In the genomic region with DNA sequence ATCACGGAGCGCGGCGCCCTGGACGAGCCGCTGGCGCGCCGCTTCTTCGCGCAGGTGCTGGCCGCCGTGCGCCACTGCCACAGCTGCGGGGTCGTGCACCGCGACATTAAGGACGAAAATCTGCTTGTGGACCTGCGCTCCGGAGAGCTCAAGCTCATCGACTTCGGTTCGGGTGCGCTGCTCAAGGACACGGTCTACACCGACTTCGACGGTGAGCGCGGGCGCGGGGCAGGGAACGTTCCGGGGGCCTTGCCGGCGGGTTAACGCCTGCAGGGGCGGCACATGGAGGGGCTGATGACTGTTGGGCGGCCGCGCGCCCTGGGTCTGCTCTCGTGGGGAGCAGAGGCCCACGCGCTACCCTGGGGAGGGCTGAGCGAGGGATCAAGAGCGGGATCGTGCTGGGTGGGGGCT, we compare ENCODE assay signal across 8 cellular contexts. TPM values are rescaled to one million over a fixed set of nuclear protein-coding genes. Genes with fewer than 3 reads are reported as not detected.
DNase-seq lines count a peak whose midpoint lies in the region; TF ChIP-seq lines count a peak whose summit lies in the region.

No MANE protein-coding gene starts in this region.

- peaks cover 31% of the 10 kb centered on the region for H3K4me1 ChIP-seq in Loucy (ENCODE audit: insufficient read depth, low read length, poor library complexity, severe bottlenecking)
- peaks cover 23% of the 10 kb centered on the region for H3K4me1 ChIP-seq in colonic mucosa
- peaks cover 16 to 41% of the 10 kb centered on the region in 2 donors for H3K4me1 ChIP-seq in muscle layer of duodenum (ENCODE audit: control insufficient read depth in 1 of 2, insufficient read depth in 2 of 2, low read length in 2 of 2)

- no peaks in the 10 kb centered on the region for H3K9me2 ChIP-seq in Loucy (replicated peaks; ENCODE audit: low read depth, low read length)

- H3K4me3 ChIP-seq in AG09309 (ENCODE audit: control insufficient read depth, low read depth, low read length) (peak overlapping the region; percentile 75), Loucy (ENCODE audit: low read length, poor library complexity, severe bottlenecking) (peak overlapping the region; percentile 93), colonic mucosa (peak overlapping the region; percentile 99), muscle layer of duodenum (ENCODE audit: low read depth in 1 of 2, low read length in 2 of 2) (peak overlapping the region; percentile 72 to 73)

- H2AFZ ChIP-seq in Loucy (ENCODE audit: low read length) = no peak overlapping the region

- H3K9me3 ChIP-seq in Loucy (ENCODE audit: insufficient read depth, low read depth, low read length) (no peaks in the 10 kb centered on the region), colonic mucosa (no peaks in the 10 kb centered on the region), muscle layer of duodenum (ENCODE audit: control insufficient read depth in 1 of 2, low read length in 2 of 2) (no peaks in the 10 kb centered on the region)

- peaks cover 16% of the 10 kb centered on the region; the same call in 1 of the 2 replicates for H3K36me3 ChIP-seq in Loucy (ENCODE audit: insufficient read depth, low read length)
- H3K36me3 ChIP-seq in colonic mucosa = peaks cover 14% of the 10 kb centered on the region
- peaks cover 11 to 19% of the 10 kb centered on the region in 2 donors for H3K36me3 ChIP-seq in muscle layer of duodenum (ENCODE audit: control insufficient read depth in 1 of 2, insufficient read depth in 2 of 2, low read length in 2 of 2)

- no peaks in the 10 kb centered on the region for H3F3A ChIP-seq in Loucy (ENCODE audit: low read depth)

- TF ChIP-seq CTCF in AG09309 (IDR thresholded peaks at IDR 0.05; ENCODE audit: control insufficient read depth, insufficient read depth, low read depth, low read length, missing control alignments) (no peak), Loucy (conservative IDR thresholded peaks at IDR 0.05; ENCODE audit: low read length) (no peak), colonic mucosa (IDR thresholded peaks at IDR 0.05) (no peak)

- no peaks in the 10 kb centered on the region for H3K27me3 ChIP-seq in Loucy (ENCODE audit: insufficient read depth, low read length, poor library complexity, severe bottlenecking)
- H3K27me3 ChIP-seq in colonic mucosa = no peaks in the 10 kb centered on the region
- no peaks in the 10 kb centered on the region for H3K27me3 ChIP-seq in muscle layer of duodenum (ENCODE audit: low read depth, low read length)

- H3K27ac ChIP-seq in colonic mucosa = peak overlapping the region; percentile 96
- peak overlapping the region; percentile 45 for H3K27ac ChIP-seq in muscle layer of duodenum (ENCODE audit: low read length)

- H3K4me2 ChIP-seq in Loucy (ENCODE audit: low read depth, low read length, poor library complexity, severe bottlenecking) = peak overlapping the region; percentile 83

- H3K9ac ChIP-seq in Loucy (ENCODE audit: low read depth, low read length, poor library complexity, severe bottlenecking) = peak overlapping the region; percentile 89
- peak overlapping the region; percentile 92 to 96 for H3K9ac ChIP-seq in colonic mucosa (ENCODE audit: low read depth in 2 of 2, low read length in 2 of 2)

- H3K79me2 ChIP-seq in Loucy (ENCODE audit: insufficient read depth, low read length) = peaks cover 60% of the 10 kb centered on the region

- no peak for DNase-seq in AG09309 (ENCODE audit: low read depth)
- peak; percentile 38 for DNase-seq in colonic mucosa
- DNase-seq in HCEC 1CT = no peak
- DNase-seq in inferior parietal cortex (ENCODE audit: extremely low spot score) = no peak
- no peak for DNase-seq in NCI-H510A (lab: John Stamatoyannopoulos, UW)
- DNase-seq in activated gamma-delta T cell (lab: John Stamatoyannopoulos, UW) = no peak

- H4K20me1 ChIP-seq in Loucy (ENCODE audit: insufficient read depth, low read length, poor library complexity, severe bottlenecking) = peaks cover 42% of the 10 kb centered on the region

- intact Hi-C loops in colonic mucosa (cut with DNase I) = no loop called here

RNA-seq across cellular contexts. Expression of a gene that starts 1.0 kb away (rescaled TPM):
- 10 to 100 TPM; 65.6 to 74.4 TPM for total RNA-seq in colonic mucosa

RNA-seq across cellular contexts. Expression of a gene that starts 43.2 kb away (rescaled TPM):
- total RNA-seq in colonic mucosa = 100 to 1,000 TPM in 1 of 2 donors, 10 to 100 TPM in 1; 43.6 to 133 TPM

RNA-seq across cellular contexts. Expression of a gene that starts 43.4 kb away (rescaled TPM):
- 10 to 100 TPM; 17.8 to 43.5 TPM for total RNA-seq in colonic mucosa

RNA-seq across cellular contexts. Expression of a gene that starts 51.0 kb away (rescaled TPM):
- under 1 TPM; 0.11 to 0.22 TPM for total RNA-seq in colonic mucosa
